30 cellular contexts compared by ENCODE assay signal in the genomic region with DNA sequence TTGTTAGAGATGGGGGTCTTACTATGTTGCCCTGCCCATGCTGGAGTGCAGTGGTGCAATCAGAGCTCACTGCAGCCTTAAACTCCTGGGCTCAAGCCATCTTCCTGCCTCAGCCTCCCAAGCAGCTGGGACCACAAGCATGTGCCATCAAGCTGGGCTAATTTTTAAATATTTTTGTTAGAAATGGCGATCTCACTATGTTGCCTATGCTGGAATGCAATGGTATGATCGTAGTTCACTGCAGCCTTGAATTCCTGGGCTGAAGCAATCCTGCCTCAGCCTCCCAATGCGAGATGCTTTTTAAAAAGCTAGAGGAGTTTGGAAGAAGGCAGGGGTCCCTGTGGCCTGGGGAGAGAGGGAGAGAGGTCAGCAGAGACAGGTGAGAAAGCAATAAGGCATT.
"Had no signal": no experiment of that assay in that cellular context is flagged by ENCODE, and none has a peak within 500 bp of the region (broad histone marks: within the 10 kb centered on the region; RNA-seq: fewer than 3 reads in every experiment).

No MANE protein-coding gene starts in this region.

- ATAC-seq: natural killer cell; psoas muscle; right cardiac atrium; right lobe of liver; stimulated activated memory B cell treated with anti-CD40 and anti-IgM and Interleukin-4, amounts not matched to agents 10 μg/mL and 1 μg/mL and 100 μg/mL, for 72 hours; stimulated activated naive CD8-positive, alpha-beta T cell treated with anti-CD3 and anti-CD28 coated beads, Interleukin-15, amount 100 ng/mL, for 72 hours; stimulated activated naive CD8-positive, alpha-beta T cell treated with anti-CD3 and anti-CD28 coated beads, Interleukin-15, Interleukin-2, amounts not matched to agents 100 U/mL and 50 U/mL, for 24 hours; upper lobe of right lung had no signal

- H3K9ac ChIP-seq: neural progenitor cell, parathyroid adenoma had no signal

- H3K4me1 Mint-ChIP-seq: natural killer cell; neural progenitor cell; stimulated activated memory B cell treated with anti-CD40 and anti-IgM and Interleukin-4, amounts not matched to agents 10 μg/mL and 1 μg/mL and 100 μg/mL, for 72 hours; stimulated activated naive CD8-positive, alpha-beta T cell treated with anti-CD3 and anti-CD28 coated beads, Interleukin-15, amount 100 ng/mL, for 72 hours had no signal

- H3K36me3 Mint-ChIP-seq: natural killer cell; neural progenitor cell; stimulated activated memory B cell treated with anti-CD40 and anti-IgM and Interleukin-4, amounts not matched to agents 10 μg/mL and 1 μg/mL and 100 μg/mL, for 72 hours had no signal

- H3K79me2 ChIP-seq: parathyroid adenoma had no signal

- H3K36me3 ChIP-seq: neural progenitor cell, ovary, right lobe of liver, sigmoid colon, suprapubic skin, tibial artery, transverse colon, upper lobe of right lung, uterus had no signal

- DNase-seq: natural killer cell; occipital lobe; ovary; posterior cingulate gyrus; psoas muscle; right cardiac atrium; right lobe of liver; sigmoid colon; small intestine; stimulated activated CD4-positive, alpha-beta T cell treated with anti-CD3 and anti-CD28 coated beads, Interleukin-15, amount 100 ng/mL, for 24 hours; stimulated activated CD4-positive, alpha-beta T cell treated with anti-CD3 and anti-CD28 coated beads, Interleukin-2, amount 100 ng/mL, for 24 hours; stimulated activated CD4-positive, alpha-beta T cell treated with anti-CD3 and anti-CD28 coated beads, Interleukin-4, amount 100 ng/mL, for 1 hour; stimulated activated CD4-positive, alpha-beta T cell treated with anti-CD3 and anti-CD28 coated beads, Interleukin-4, amount 100 ng/mL, for 4 hours; stimulated activated CD8-positive, alpha-beta memory T cell treated with anti-CD3 and anti-CD28 coated beads, Interleukin-4, amount 100 ng/mL, for 48 hours; stimulated activated naive CD4-positive, alpha-beta T cell; stimulated activated naive CD8-positive, alpha-beta T cell treated with anti-CD3 and anti-CD28 coated beads, Interleukin-15, amount 100 ng/mL, for 72 hours; stimulated activated naive CD8-positive, alpha-beta T cell treated with anti-CD3 and anti-CD28 coated beads, Interleukin-15, Interleukin-2, amounts not matched to agents 100 U/mL and 50 U/mL, for 24 hours; substantia nigra; testis; tibial artery; transverse colon; upper lobe of right lung; uterus had no signal

- H2AFZ ChIP-seq: neural progenitor cell, parathyroid adenoma had no signal

- H3K4me3 ChIP-seq: neural progenitor cell, ovary, psoas muscle, right lobe of liver, sigmoid colon, suprapubic skin, testis, tibial artery, transverse colon, upper lobe of right lung, uterus had no signal

- H3K4me2 ChIP-seq: neural progenitor cell had no signal

- H3K4me3 Mint-ChIP-seq: natural killer cell; nephron; neural progenitor cell; stimulated activated memory B cell treated with anti-CD40 and anti-IgM and Interleukin-4, amounts not matched to agents 10 μg/mL and 1 μg/mL and 100 μg/mL, for 72 hours; stimulated activated naive CD8-positive, alpha-beta T cell treated with anti-CD3 and anti-CD28 coated beads, Interleukin-15, amount 100 ng/mL, for 72 hours; type B pancreatic cell had no signal

- FAIRE-seq: small intestine had no signal

- H3K27ac Mint-ChIP-seq: natural killer cell; nephron; neural progenitor cell; progenitor cell of endocrine pancreas; stimulated activated memory B cell treated with anti-CD40 and anti-IgM and Interleukin-4, amounts not matched to agents 10 μg/mL and 1 μg/mL and 100 μg/mL, for 72 hours; stimulated activated naive CD8-positive, alpha-beta T cell treated with anti-CD3 and anti-CD28 coated beads, Interleukin-15, amount 100 ng/mL, for 72 hours; type B pancreatic cell had no signal

- H3K27me3 Mint-ChIP-seq: progenitor cell of endocrine pancreas; stimulated activated memory B cell treated with anti-CD40 and anti-IgM and Interleukin-4, amounts not matched to agents 10 μg/mL and 1 μg/mL and 100 μg/mL, for 72 hours; stimulated activated naive CD8-positive, alpha-beta T cell treated with anti-CD3 and anti-CD28 coated beads, Interleukin-15, amount 100 ng/mL, for 72 hours; type B pancreatic cell had no signal

- H3K27ac ChIP-seq: neural progenitor cell, ovary, parathyroid adenoma, psoas muscle, right lobe of liver, sigmoid colon, suprapubic skin, testis, tibial artery, transverse colon, upper lobe of right lung, uterus had no signal

- H3K27me3 ChIP-seq: neural progenitor cell, ovary, right lobe of liver, sigmoid colon, suprapubic skin, testis, tibial artery, transverse colon, upper lobe of right lung, uterus had no signal

- H3K4me1 ChIP-seq: neural progenitor cell, parathyroid adenoma, psoas muscle, right lobe of liver, sigmoid colon, suprapubic skin, testis, tibial artery, transverse colon, upper lobe of right lung, uterus had no signal

- H3K9me3 ChIP-seq: ovary, testis had no signal
